1 cellular context compared by ENCODE assay signal in the genomic region with DNA sequence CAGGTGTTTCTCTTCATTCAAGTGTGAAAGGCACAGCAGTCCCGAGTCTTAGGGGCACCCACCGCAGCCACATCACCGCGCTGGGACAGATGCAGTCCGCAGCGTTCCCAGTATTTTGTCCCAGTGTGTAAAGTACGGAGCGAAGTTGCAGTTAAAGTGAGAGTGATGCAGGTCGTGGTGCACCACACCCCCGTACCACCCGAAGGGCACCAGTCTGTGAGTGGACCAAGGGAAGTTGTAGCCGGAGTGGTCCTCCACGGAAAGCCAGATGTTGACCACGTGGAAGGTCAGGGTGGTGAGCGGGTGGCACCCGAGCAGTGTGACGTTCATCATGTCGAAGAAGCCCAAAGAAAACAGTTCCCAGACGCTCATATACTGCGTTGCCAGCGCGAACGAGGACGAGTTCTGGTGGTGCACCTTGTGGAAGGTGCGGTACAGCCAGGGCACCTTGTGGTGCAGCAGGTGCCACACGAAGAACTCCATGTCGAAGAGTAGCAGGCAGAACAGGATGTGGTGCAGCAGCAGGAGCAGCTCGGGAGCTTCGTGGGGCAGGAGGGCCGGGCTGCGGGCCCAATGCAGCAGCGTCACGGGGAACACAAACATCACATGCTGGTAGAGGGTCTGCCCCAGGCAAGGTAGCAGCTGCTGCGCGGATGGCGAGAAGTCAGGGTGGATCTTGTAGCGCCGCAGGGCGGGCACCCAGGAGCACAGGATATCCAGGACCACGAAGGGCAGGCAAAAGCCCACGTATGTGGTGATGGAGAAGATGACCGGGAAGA.
A peak's percentile ranks its signal among the peaks of the same experiment; 100 is the strongest.
TF ChIP-seq lines count a peak whose summit lies in the region.

No MANE protein-coding gene starts in this region.

TF ChIP-seq in H1, 55 proteins besides CTCF, POLR2A, EP300 and RAD21:
- TF ChIP-seq, protein P1, sequence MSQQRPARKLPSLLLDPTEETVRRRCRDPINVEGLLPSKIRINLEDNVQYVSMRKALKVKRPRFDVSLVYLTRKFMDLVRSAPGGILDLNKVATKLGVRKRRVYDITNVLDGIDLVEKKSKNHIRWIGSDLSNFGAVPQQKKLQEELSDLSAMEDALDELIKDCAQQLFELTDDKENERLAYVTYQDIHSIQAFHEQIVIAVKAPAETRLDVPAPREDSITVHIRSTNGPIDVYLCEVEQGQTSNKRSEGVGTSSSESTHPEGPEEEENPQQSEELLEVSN (IDR thresholded peaks at IDR 0.05), result peak; percentile 67
- no peak for TF ChIP-seq NANOG (IDR thresholded peaks at IDR 0.05; ENCODE audit: insufficient read depth, low read depth, low read length, poor library complexity, severe bottlenecking)
- no peak for TF ChIP-seq POLR2AphosphoS5 (IDR thresholded peaks at IDR 0.05; ENCODE audit: low read depth, low read length)
- TF ChIP-seq POU5F1 (IDR thresholded peaks at IDR 0.05; ENCODE audit: low read depth, low read length), result no peak
- TF ChIP-seq HDAC2 (IDR thresholded peaks at IDR 0.05; ENCODE audit: borderline replicate concordance in 1 of 2, low read depth in 2 of 2, low read length in 2 of 2), result no peak
- TF ChIP-seq TEAD4 (IDR thresholded peaks at IDR 0.05; ENCODE audit: low read depth, low read length), result no peak
- TF ChIP-seq ASH2L (IDR thresholded peaks at IDR 0.05; ENCODE audit: low read length), result no peak
- TF ChIP-seq SIX5 (IDR thresholded peaks at IDR 0.05; ENCODE audit: low read depth, low read length), result no peak
- TF ChIP-seq, protein P2, sequence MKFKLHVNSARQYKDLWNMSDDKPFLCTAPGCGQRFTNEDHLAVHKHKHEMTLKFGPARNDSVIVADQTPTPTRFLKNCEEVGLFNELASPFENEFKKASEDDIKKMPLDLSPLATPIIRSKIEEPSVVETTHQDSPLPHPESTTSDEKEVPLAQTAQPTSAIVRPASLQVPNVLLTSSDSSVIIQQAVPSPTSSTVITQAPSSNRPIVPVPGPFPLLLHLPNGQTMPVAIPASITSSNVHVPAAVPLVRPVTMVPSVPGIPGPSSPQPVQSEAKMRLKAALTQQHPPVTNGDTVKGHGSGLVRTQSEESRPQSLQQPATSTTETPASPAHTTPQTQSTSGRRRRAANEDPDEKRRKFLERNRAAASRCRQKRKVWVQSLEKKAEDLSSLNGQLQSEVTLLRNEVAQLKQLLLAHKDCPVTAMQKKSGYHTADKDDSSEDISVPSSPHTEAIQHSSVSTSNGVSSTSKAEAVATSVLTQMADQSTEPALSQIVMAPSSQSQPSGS (IDR thresholded peaks at IDR 0.05; ENCODE audit: low read length), result no peak
- TF ChIP-seq GTF2F1 (IDR thresholded peaks at IDR 0.05; ENCODE audit: borderline replicate concordance, low read depth, low read length), result no peak
- no peak for TF ChIP-seq CREB1 (IDR thresholded peaks at IDR 0.05)
- peak; percentile 78 for TF ChIP-seq KDM4A (IDR thresholded peaks at IDR 0.05; ENCODE audit: low read depth, low read length, severe bottlenecking)
- TF ChIP-seq CHD1 (IDR thresholded peaks at IDR 0.05; ENCODE audit: low read depth, low read length), result no peak
- no peak for TF ChIP-seq TAF7 (optimal IDR thresholded peaks at IDR 0.05; ENCODE audit: borderline replicate concordance, low read depth, low read length)
- TF ChIP-seq SIRT6 (IDR thresholded peaks at IDR 0.05; ENCODE audit: low read length), result no peak
- TF ChIP-seq NRF1 (IDR thresholded peaks at IDR 0.05; ENCODE audit: low read depth, low read length), result no peak
- TF ChIP-seq, protein P3, sequence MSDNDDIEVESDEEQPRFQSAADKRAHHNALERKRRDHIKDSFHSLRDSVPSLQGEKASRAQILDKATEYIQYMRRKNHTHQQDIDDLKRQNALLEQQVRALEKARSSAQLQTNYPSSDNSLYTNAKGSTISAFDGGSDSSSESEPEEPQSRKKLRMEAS (IDR thresholded peaks at IDR 0.05), result peak; percentile 68
- TF ChIP-seq KDM5A (IDR thresholded peaks at IDR 0.05; ENCODE audit: low read length), result no peak
- peak; percentile 25 for TF ChIP-seq CTBP2 (IDR thresholded peaks at IDR 0.05; ENCODE audit: borderline replicate concordance, insufficient read depth, insufficient read length, low read length)
- TF ChIP-seq RBBP5 (IDR thresholded peaks at IDR 0.05; ENCODE audit: borderline replicate concordance, low read depth, low read length), result no peak
- peak; percentile 65 for TF ChIP-seq EZH2 (IDR thresholded peaks at IDR 0.05; ENCODE audit: low read depth, low read length, severe bottlenecking)
- peak; percentile 41; the same call in 1 of the 2 replicates for TF ChIP-seq SUZ12 (IDR thresholded peaks at IDR 0.05; ENCODE audit: low read length)
TF ChIP-seq in H1: peak in this region for 6.
